ENCODE assay signal across 29 cellular contexts in genomic region chr13:73351730-73352129, GRCh38.
"Had no signal": no experiment of that assay in that cellular context is flagged by ENCODE, and none has a peak within 500 bp of the region (broad histone marks: within the 10 kb centered on the region; RNA-seq: fewer than 3 reads in every experiment).

No MANE protein-coding gene starts in this region.

- H3K4me1 ChIP-seq: heart left ventricle, left ventricle myocardium inferior, neural progenitor cell, parathyroid adenoma, right atrium auricular region, right lobe of liver, suprapubic skin, tibial artery, upper lobe of right lung had no signal

- H3K27ac ChIP-seq: heart left ventricle, left ventricle myocardium inferior, neural progenitor cell, neutrophil, parathyroid adenoma, right atrium auricular region, right lobe of liver, skin epidermis, suprapubic skin, thoracic aorta, tibial artery, upper lobe of right lung had no signal

- DNase-seq: heart left ventricle; hypothalamus; immature natural killer cell; kidney; left ventricle myocardium inferior; mesendoderm; naive B cell; natural killer cell; nephron progenitor cell; occipital lobe; right lobe of liver; stimulated activated CD4-positive, alpha-beta T cell treated with anti-CD3 and anti-CD28 coated beads, Interleukin-12 subunit alpha, Interleukin-12 subunit beta, amount 100 ng/mL, for 4 hours; stimulated activated CD4-positive, alpha-beta T cell treated with anti-CD3 and anti-CD28 coated beads, Interleukin-15, amount 100 ng/mL, for 24 hours; stimulated activated CD4-positive, alpha-beta T cell treated with anti-CD3 and anti-CD28 coated beads, Interleukin-2, amount 100 ng/mL, for 24 hours; stimulated activated CD4-positive, alpha-beta T cell treated with anti-CD3 and anti-CD28 coated beads, Interleukin-4, amount 100 ng/mL, for 1 hour; stimulated activated naive CD4-positive, alpha-beta T cell; tibial artery; trophoblast cell; upper lobe of right lung had no signal

- H3K27me3 ChIP-seq: heart left ventricle, neural progenitor cell, neutrophil, right atrium auricular region, right lobe of liver, suprapubic skin, tibial artery, upper lobe of right lung had no signal

- ATAC-seq: heart left ventricle, natural killer cell, right lobe of liver, upper lobe of right lung had no signal

- H3K36me3 ChIP-seq: heart left ventricle, left ventricle myocardium inferior, neural progenitor cell, neutrophil, right atrium auricular region, right lobe of liver, suprapubic skin, thoracic aorta, tibial artery, upper lobe of right lung had no signal

- H3K4me3 ChIP-seq: heart left ventricle, left ventricle myocardium inferior, lung, neural progenitor cell, right atrium auricular region, right lobe of liver, skin epidermis, suprapubic skin, thoracic aorta, tibial artery, upper lobe of right lung had no signal

- H3K79me2 ChIP-seq: parathyroid adenoma had no signal

- H3K4me3 Mint-ChIP-seq: immature natural killer cell; mesothelial cell of epicardium; naive B cell; natural killer cell; nephron progenitor cell; neural progenitor cell; stimulated activated naive CD8-positive, alpha-beta T cell treated with anti-CD3 and anti-CD28 coated beads, Interleukin-15, Interleukin-2, amounts not matched to agents 100 ng/mL and 50 ng/mL, for 24 hours had no signal

- H3K9me3 Mint-ChIP-seq: nephron progenitor cell; neural progenitor cell; stimulated activated naive CD8-positive, alpha-beta T cell treated with anti-CD3 and anti-CD28 coated beads, Interleukin-15, Interleukin-2, amounts not matched to agents 100 ng/mL and 50 ng/mL, for 24 hours had no signal

- H3K4me1 Mint-ChIP-seq: immature natural killer cell, mesothelial cell of epicardium, naive B cell, natural killer cell, nephron progenitor cell, neural progenitor cell had no signal

- H3K4me2 ChIP-seq: neural progenitor cell had no signal

- H3K36me3 Mint-ChIP-seq: immature natural killer cell, mesothelial cell of epicardium, naive B cell, natural killer cell, neural progenitor cell had no signal

- H3K27me3 Mint-ChIP-seq: naive B cell had no signal

- H2AFZ ChIP-seq: neural progenitor cell, parathyroid adenoma had no signal

- H3K9me3 ChIP-seq: heart left ventricle, left ventricle myocardium inferior, neutrophil, right atrium auricular region, right lobe of liver, suprapubic skin, thoracic aorta, tibial artery, upper lobe of right lung had no signal

- H3K27ac Mint-ChIP-seq: immature natural killer cell; mesothelial cell of epicardium; naive B cell; natural killer cell; nephron progenitor cell; neural progenitor cell; stimulated activated naive CD8-positive, alpha-beta T cell treated with anti-CD3 and anti-CD28 coated beads, Interleukin-15, Interleukin-2, amounts not matched to agents 100 ng/mL and 50 ng/mL, for 24 hours had no signal

- H3K9ac ChIP-seq: neural progenitor cell, parathyroid adenoma had no signal
